ENCODE assay signal across 1 cellular context in the genomic region with DNA sequence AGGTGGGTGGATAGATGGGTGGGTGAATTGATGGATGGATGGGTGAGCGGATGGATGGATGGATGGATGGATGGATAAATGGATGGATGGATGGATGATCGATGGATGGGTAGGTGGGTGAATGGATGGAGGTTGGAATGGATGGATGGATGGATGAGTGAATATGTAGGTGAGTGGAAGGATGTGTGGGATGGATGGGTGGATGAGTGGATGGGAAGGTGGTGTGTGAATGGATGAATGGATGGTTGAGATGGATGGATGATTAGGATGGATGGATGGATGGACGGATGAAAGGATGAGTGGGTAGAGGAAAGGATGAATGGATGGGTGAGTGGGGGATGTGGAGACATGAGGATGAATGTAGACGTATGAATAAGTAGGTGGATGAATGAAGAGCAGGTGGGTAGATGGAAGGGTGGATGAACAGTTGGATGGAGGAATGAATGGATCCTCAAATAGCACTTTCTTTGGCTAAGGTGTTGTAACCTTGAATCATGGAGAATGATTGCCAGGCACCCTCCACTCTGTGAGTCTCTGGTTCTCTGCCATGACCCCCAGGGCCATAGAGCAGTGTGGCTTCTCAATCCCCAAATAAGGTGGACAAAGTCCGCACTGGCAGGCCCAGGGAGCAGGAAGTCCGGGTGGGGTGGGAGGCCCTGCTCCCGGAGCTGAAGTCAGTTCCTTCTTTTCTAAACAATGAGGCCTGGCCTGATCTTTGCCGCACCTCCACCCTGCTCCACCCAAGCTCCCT.
A peak's percentile ranks its signal among the peaks of the same experiment; 100 is the strongest.
TF ChIP-seq lines count a peak whose summit lies in the region.

No MANE protein-coding gene starts in this region.

TF ChIP-seq in HepG2, 621 proteins besides CTCF, POLR2A, EP300 and RAD21 (continued from another document and continues in another):
- TF ChIP-seq AHDC1 (CRISPR knock-in tag; IDR thresholded peaks at IDR 0.05; ENCODE audit: borderline replicate concordance) (no peak; the same call in 1 of the 2 replicates), CCAR2 (optimal IDR thresholded peaks at IDR 0.05; ENCODE audit: low read depth, low read length) (no peak), ZFY (CRISPR knock-in tag; IDR thresholded peaks at IDR 0.05) (peak; percentile 82), EHMT2 (IDR thresholded peaks at IDR 0.05; ENCODE audit: borderline replicate concordance, low read depth, low read length) (peak; percentile 77), JUNB (CRISPR knock-in tag; IDR thresholded peaks at IDR 0.05; ENCODE audit: borderline replicate concordance) (peak; percentile 40), PAF1 (CRISPR knock-in tag; IDR thresholded peaks at IDR 0.05) (no peak), SRSF9 (IDR thresholded peaks at IDR 0.05; ENCODE audit: borderline replicate concordance, insufficient read depth, low read depth, low read length, poor library complexity, severe bottlenecking) (no peak), SSRP1 (CRISPR knock-in tag; IDR thresholded peaks at IDR 0.05) (no peak), ZNF180 (CRISPR knock-in tag; IDR thresholded peaks at IDR 0.05; ENCODE audit: borderline replicate concordance, low read depth) (no peak), SYNCRIP (IDR thresholded peaks at IDR 0.05; ENCODE audit: insufficient read depth, low read depth, low read length) (no peak), ZNF33A (CRISPR knock-in tag; IDR thresholded peaks at IDR 0.05; ENCODE audit: borderline replicate concordance) (no peak), ZNF235 (CRISPR knock-in tag; IDR thresholded peaks at IDR 0.05; ENCODE audit: borderline replicate concordance) (no peak), YY1 (IDR thresholded peaks at IDR 0.05; ENCODE audit: insufficient read depth, insufficient replicate concordance, low read depth, low read length) (peak; percentile 25), HHEX (CRISPR knock-in tag; IDR thresholded peaks at IDR 0.05) (no peak), HINFP (CRISPR knock-in tag; IDR thresholded peaks at IDR 0.05; ENCODE audit: low read depth) (no peak), ZSCAN22 (CRISPR knock-in tag; IDR thresholded peaks at IDR 0.05) (no peak), GFI1 (CRISPR knock-in tag; IDR thresholded peaks at IDR 0.05; ENCODE audit: borderline replicate concordance) (0 out of 2 replicates have a peak, but pooled peaks have one; percentile 50), NKX3-1 (CRISPR knock-in tag; IDR thresholded peaks at IDR 0.05) (no peak), ZNF841 (CRISPR knock-in tag; IDR thresholded peaks at IDR 0.05; ENCODE audit: borderline replicate concordance) (no peak), PITX1 (CRISPR knock-in tag; IDR thresholded peaks at IDR 0.05) (0 out of 2 replicates have a peak, but pooled peaks have one; percentile 33), NFKB2 (CRISPR knock-in tag; IDR thresholded peaks at IDR 0.05; ENCODE audit: borderline replicate concordance) (no peak), ZBTB20 (CRISPR knock-in tag; IDR thresholded peaks at IDR 0.05; ENCODE audit: borderline replicate concordance, low read depth) (no peak), NFIB (CRISPR knock-in tag; IDR thresholded peaks at IDR 0.05; ENCODE audit: borderline replicate concordance) (no peak), ZSCAN29 (CRISPR knock-in tag; conservative IDR thresholded peaks at IDR 0.05) (no peak), NFYB (CRISPR knock-in tag; IDR thresholded peaks at IDR 0.05) (no peak), ZNF766 (CRISPR knock-in tag; IDR thresholded peaks at IDR 0.05; ENCODE audit: borderline replicate concordance) (no peak), ZNF142 (CRISPR knock-in tag; IDR thresholded peaks at IDR 0.05) (no peak)
- TF ChIP-seq, protein P1, sequence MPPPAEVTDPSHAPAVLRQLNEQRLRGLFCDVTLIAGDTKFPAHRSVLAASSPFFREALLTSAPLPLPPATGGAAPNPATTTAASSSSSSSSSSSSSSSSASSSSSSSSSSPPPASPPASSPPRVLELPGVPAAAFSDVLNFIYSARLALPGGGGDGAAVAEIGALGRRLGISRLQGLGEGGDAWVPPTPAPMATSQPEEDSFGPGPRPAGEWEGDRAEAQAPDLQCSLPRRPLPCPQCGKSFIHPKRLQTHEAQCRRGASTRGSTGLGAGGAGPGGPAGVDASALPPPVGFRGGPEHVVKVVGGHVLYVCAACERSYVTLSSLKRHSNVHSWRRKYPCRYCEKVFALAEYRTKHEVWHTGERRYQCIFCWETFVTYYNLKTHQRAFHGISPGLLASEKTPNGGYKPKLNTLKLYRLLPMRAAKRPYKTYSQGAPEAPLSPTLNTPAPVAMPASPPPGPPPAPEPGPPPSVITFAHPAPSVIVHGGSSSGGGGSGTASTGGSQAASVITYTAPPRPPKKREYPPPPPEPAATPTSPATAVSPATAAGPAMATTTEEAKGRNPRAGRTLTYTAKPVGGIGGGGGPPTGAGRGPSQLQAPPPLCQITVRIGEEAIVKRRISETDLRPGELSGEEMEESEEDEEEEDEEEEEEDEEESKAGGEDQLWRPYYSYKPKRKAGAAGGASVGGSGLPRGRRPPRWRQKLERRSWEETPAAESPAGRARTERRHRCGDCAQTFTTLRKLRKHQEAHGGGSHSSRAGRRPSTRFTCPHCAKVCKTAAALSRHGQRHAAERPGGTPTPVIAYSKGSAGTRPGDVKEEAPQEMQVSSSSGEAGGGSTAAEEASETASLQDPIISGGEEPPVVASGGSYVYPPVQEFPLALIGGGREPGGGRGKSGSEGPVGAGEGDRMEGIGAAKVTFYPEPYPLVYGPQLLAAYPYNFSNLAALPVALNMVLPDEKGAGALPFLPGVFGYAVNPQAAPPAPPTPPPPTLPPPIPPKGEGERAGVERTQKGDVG (CRISPR knock-in tag; IDR thresholded peaks at IDR 0.05; ENCODE audit: borderline replicate concordance): no peak
- TF ChIP-seq, protein P2, sequence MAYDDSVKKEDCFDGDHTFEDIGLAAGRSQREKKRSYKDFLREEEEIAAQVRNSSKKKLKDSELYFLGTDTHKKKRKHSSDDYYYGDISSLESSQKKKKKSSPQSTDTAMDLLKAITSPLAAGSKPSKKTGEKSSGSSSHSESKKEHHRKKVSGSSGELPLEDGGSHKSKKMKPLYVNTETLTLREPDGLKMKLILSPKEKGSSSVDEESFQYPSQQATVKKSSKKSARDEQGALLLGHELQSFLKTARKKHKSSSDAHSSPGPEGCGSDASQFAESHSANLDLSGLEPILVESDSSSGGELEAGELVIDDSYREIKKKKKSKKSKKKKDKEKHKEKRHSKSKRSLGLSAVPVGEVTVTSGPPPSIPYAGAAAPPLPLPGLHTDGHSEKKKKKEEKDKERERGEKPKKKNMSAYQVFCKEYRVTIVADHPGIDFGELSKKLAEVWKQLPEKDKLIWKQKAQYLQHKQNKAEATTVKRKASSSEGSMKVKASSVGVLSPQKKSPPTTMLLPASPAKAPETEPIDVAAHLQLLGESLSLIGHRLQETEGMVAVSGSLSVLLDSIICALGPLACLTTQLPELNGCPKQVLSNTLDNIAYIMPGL (CRISPR knock-in tag; IDR thresholded peaks at IDR 0.05; ENCODE audit: borderline replicate concordance in 1 of 2, low read depth in 1 of 2): no peak; a peak in 1 of 4 replicates
- TF ChIP-seq, protein P3, sequence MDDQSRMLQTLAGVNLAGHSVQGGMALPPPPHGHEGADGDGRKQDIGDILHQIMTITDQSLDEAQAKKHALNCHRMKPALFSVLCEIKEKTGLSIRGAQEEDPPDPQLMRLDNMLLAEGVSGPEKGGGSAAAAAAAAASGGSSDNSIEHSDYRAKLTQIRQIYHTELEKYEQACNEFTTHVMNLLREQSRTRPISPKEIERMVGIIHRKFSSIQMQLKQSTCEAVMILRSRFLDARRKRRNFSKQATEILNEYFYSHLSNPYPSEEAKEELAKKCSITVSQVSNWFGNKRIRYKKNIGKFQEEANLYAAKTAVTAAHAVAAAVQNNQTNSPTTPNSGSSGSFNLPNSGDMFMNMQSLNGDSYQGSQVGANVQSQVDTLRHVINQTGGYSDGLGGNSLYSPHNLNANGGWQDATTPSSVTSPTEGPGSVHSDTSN (CRISPR knock-in tag; IDR thresholded peaks at IDR 0.05; ENCODE audit: borderline replicate concordance): no peak
- TF ChIP-seq, protein P4, sequence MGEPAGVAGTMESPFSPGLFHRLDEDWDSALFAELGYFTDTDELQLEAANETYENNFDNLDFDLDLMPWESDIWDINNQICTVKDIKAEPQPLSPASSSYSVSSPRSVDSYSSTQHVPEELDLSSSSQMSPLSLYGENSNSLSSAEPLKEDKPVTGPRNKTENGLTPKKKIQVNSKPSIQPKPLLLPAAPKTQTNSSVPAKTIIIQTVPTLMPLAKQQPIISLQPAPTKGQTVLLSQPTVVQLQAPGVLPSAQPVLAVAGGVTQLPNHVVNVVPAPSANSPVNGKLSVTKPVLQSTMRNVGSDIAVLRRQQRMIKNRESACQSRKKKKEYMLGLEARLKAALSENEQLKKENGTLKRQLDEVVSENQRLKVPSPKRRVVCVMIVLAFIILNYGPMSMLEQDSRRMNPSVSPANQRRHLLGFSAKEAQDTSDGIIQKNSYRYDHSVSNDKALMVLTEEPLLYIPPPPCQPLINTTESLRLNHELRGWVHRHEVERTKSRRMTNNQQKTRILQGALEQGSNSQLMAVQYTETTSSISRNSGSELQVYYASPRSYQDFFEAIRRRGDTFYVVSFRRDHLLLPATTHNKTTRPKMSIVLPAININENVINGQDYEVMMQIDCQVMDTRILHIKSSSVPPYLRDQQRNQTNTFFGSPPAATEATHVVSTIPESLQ (CRISPR knock-in tag; conservative IDR thresholded peaks at IDR 0.05): no peak
